1 cellular context compared by ENCODE assay signal in genomic region chr16:69100046-69100765, GRCh38.
TF ChIP-seq lines count a peak whose summit lies in the region.

No MANE protein-coding gene starts in this region.

TF ChIP-seq in WTC11, 78 proteins besides CTCF, POLR2A, EP300 and RAD21 (continued from another document):
- TF ChIP-seq ZNF512 (CRISPR knock-in tag; IDR thresholded peaks at IDR 0.05; ENCODE audit: borderline replicate concordance) (no peak), FOXK1 (CRISPR knock-in tag; IDR thresholded peaks at IDR 0.05) (no peak), KAT7 (CRISPR knock-in tag; IDR thresholded peaks at IDR 0.05; ENCODE audit: borderline replicate concordance) (no peak), FOXJ3 (CRISPR knock-in tag; IDR thresholded peaks at IDR 0.05; ENCODE audit: borderline replicate concordance) (no peak), JUN (CRISPR knock-in tag; IDR thresholded peaks at IDR 0.05) (no peak), IRF1 (CRISPR knock-in tag; IDR thresholded peaks at IDR 0.05) (no peak), TCF7 (CRISPR knock-in tag; IDR thresholded peaks at IDR 0.05; ENCODE audit: low read depth) (no peak)
